In the genomic region with DNA sequence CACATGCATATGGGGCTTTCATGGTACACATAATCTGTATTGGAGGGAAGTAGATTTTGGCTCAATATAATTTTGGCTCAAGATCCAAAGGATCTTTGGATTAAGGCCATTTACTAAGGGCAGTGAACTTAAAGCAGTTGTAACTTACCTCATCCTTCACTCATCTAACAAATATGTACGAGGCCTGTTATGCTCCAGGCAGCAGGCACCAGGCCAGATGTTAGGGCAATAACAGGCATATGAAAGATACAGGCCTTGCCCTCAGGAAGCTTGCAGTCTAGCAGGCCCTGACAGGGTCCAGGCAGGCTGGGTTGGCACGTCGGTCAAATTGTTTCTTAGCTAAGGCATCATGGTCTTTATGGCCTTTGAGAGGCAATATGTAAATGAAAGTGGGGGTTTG, we compare ENCODE assay signal across 2 cellular contexts.
TF ChIP-seq lines count a peak whose summit lies in the region.

No MANE protein-coding gene starts in this region.

TF ChIP-seq in Ishikawa, 13 proteins besides CTCF, POLR2A, EP300 and RAD21:
- TF ChIP-seq, protein P1, sequence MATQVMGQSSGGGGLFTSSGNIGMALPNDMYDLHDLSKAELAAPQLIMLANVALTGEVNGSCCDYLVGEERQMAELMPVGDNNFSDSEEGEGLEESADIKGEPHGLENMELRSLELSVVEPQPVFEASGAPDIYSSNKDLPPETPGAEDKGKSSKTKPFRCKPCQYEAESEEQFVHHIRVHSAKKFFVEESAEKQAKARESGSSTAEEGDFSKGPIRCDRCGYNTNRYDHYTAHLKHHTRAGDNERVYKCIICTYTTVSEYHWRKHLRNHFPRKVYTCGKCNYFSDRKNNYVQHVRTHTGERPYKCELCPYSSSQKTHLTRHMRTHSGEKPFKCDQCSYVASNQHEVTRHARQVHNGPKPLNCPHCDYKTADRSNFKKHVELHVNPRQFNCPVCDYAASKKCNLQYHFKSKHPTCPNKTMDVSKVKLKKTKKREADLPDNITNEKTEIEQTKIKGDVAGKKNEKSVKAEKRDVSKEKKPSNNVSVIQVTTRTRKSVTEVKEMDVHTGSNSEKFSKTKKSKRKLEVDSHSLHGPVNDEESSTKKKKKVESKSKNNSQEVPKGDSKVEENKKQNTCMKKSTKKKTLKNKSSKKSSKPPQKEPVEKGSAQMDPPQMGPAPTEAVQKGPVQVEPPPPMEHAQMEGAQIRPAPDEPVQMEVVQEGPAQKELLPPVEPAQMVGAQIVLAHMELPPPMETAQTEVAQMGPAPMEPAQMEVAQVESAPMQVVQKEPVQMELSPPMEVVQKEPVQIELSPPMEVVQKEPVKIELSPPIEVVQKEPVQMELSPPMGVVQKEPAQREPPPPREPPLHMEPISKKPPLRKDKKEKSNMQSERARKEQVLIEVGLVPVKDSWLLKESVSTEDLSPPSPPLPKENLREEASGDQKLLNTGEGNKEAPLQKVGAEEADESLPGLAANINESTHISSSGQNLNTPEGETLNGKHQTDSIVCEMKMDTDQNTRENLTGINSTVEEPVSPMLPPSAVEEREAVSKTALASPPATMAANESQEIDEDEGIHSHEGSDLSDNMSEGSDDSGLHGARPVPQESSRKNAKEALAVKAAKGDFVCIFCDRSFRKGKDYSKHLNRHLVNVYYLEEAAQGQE (IDR thresholded peaks at IDR 0.05; ENCODE audit: low read depth): no peak
- TF ChIP-seq FOXM1 (IDR thresholded peaks at IDR 0.05; ENCODE audit: borderline replicate concordance, low read depth): no peak; the same call in 1 of the 2 replicates
- no peak for TF ChIP-seq YY1 (IDR thresholded peaks at IDR 0.05; ENCODE audit: low read depth)
- TF ChIP-seq, protein P2, sequence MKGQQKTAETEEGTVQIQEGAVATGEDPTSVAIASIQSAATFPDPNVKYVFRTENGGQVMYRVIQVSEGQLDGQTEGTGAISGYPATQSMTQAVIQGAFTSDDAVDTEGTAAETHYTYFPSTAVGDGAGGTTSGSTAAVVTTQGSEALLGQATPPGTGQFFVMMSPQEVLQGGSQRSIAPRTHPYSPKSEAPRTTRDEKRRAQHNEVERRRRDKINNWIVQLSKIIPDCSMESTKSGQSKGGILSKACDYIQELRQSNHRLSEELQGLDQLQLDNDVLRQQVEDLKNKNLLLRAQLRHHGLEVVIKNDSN (IDR thresholded peaks at IDR 0.05): 0 out of 2 replicates have a peak, but pooled peaks have one; percentile 48
- TF ChIP-seq NFIC (IDR thresholded peaks at IDR 0.05): peak; percentile 88
- TF ChIP-seq TEAD4 (IDR thresholded peaks at IDR 0.05): peak; percentile 70

TF ChIP-seq in HepG2, 621 proteins besides CTCF, POLR2A, EP300 and RAD21 (continued from another document):
- TF ChIP-seq, protein P3, sequence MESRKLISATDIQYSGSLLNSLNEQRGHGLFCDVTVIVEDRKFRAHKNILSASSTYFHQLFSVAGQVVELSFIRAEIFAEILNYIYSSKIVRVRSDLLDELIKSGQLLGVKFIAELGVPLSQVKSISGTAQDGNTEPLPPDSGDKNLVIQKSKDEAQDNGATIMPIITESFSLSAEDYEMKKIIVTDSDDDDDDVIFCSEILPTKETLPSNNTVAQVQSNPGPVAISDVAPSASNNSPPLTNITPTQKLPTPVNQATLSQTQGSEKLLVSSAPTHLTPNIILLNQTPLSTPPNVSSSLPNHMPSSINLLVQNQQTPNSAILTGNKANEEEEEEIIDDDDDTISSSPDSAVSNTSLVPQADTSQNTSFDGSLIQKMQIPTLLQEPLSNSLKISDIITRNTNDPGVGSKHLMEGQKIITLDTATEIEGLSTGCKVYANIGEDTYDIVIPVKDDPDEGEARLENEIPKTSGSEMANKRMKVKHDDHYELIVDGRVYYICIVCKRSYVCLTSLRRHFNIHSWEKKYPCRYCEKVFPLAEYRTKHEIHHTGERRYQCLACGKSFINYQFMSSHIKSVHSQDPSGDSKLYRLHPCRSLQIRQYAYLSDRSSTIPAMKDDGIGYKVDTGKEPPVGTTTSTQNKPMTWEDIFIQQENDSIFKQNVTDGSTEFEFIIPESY (CRISPR knock-in tag; IDR thresholded peaks at IDR 0.05): no peak
- no peak for TF ChIP-seq ZNF101 (CRISPR knock-in tag; IDR thresholded peaks at IDR 0.05; ENCODE audit: borderline replicate concordance, low read depth)
- no peak for TF ChIP-seq SPEN (CRISPR knock-in tag; IDR thresholded peaks at IDR 0.05; ENCODE audit: low read depth)
- TF ChIP-seq ZNF567 (CRISPR knock-in tag; IDR thresholded peaks at IDR 0.05; ENCODE audit: borderline replicate concordance): no peak
- no peak for TF ChIP-seq U2AF1 (optimal IDR thresholded peaks at IDR 0.05; ENCODE audit: low read depth, low read length)
- no peak for TF ChIP-seq POLR2G (IDR thresholded peaks at IDR 0.05; ENCODE audit: low read depth, low read length)
- no peak for TF ChIP-seq JUN (CRISPR knock-in tag; IDR thresholded peaks at IDR 0.05)
- TF ChIP-seq ZFP36L2 (CRISPR knock-in tag; IDR thresholded peaks at IDR 0.05): no peak
- TF ChIP-seq ZFP36L1 (CRISPR knock-in tag; IDR thresholded peaks at IDR 0.05): no peak
- no peak for TF ChIP-seq ETV6 (CRISPR knock-in tag; conservative IDR thresholded peaks at IDR 0.05)
